8 cellular contexts compared by ENCODE assay signal in genomic region chr18:5894613-5895299, GRCh38.
DNase-seq lines count a peak whose midpoint lies in the region; ATAC-seq lines count a peak whose summit lies in the region.

No MANE protein-coding gene starts in this region.

- peak; percentile 5 for ATAC-seq in GM21723 (IDR thresholded peaks at IDR 0.05; ENCODE audit: unreplicated experiment)
- ATAC-seq in central memory CD8-positive, alpha-beta T cell (replicated peaks; ENCODE audit: extremely low read depth, poor library complexity, severe bottlenecking): no peak
- no peak for ATAC-seq in HG03571 (IDR thresholded peaks at IDR 0.05; ENCODE audit: unreplicated experiment)
- ATAC-seq in HG03045 (IDR thresholded peaks at IDR 0.05; ENCODE audit: unreplicated experiment): no peak
- ATAC-seq in GM18907 (IDR thresholded peaks at IDR 0.05; ENCODE audit: unreplicated experiment): no peak
- ATAC-seq in HG03342 (IDR thresholded peaks at IDR 0.05; ENCODE audit: unreplicated experiment): no peak

- H3K79me2 ChIP-seq in ACC112 (ENCODE audit: control insufficient read depth, insufficient read depth, low read length, unreplicated experiment): no peaks in the 10 kb centered on the region

- H3K4me1 ChIP-seq in ACC112 (ENCODE audit: control insufficient read depth, insufficient read depth, low read length, unreplicated experiment) (no peaks in the 10 kb centered on the region), muscle layer of duodenum (ENCODE audit: control insufficient read depth in 1 of 2, insufficient read depth in 2 of 2, low read length in 2 of 2) (peaks cover 0 to 29% of the 10 kb centered on the region in 2 donors)

- no peaks in the 10 kb centered on the region for H3K9me3 Mint-ChIP-seq in central memory CD8-positive, alpha-beta T cell

- H3K27ac ChIP-seq in ACC112 (ENCODE audit: low read depth, low read length) (no peak overlapping the region), muscle layer of duodenum (ENCODE audit: low read length) (no peak overlapping the region)

- no peaks in the 10 kb centered on the region for H3K9me3 ChIP-seq in muscle layer of duodenum (ENCODE audit: control insufficient read depth in 1 of 2, low read length in 2 of 2)

- H3K4me1 Mint-ChIP-seq in central memory CD8-positive, alpha-beta T cell: no peaks in the 10 kb centered on the region

- H3K27me3 ChIP-seq in ACC112 (ENCODE audit: insufficient read depth, low read length): peaks cover 90% of the 10 kb centered on the region
- peaks cover 42% of the 10 kb centered on the region for H3K27me3 ChIP-seq in muscle layer of duodenum (ENCODE audit: low read depth, low read length)

- H3K36me3 ChIP-seq in ACC112 (ENCODE audit: insufficient read depth, low read length) (no peaks in the 10 kb centered on the region), muscle layer of duodenum (ENCODE audit: control insufficient read depth in 1 of 2, insufficient read depth in 2 of 2, low read length in 2 of 2) (no peaks in the 10 kb centered on the region)

- H3K27ac Mint-ChIP-seq in central memory CD8-positive, alpha-beta T cell (ENCODE audit: low read depth): no peak overlapping the region

- peak overlapping the region; percentile 29 for H3K4me3 Mint-ChIP-seq in central memory CD8-positive, alpha-beta T cell

- peak overlapping the region; percentile 37; the same call in 1 of the 2 replicates for H3K4me3 ChIP-seq in ACC112 (ENCODE audit: low read depth, low read length)
- peak overlapping the region; percentile 12 to 60 for H3K4me3 ChIP-seq in muscle layer of duodenum (ENCODE audit: low read depth in 1 of 2, low read length in 2 of 2)

- no peaks in the 10 kb centered on the region for H3K36me3 Mint-ChIP-seq in central memory CD8-positive, alpha-beta T cell (ENCODE audit: insufficient read depth)

- no peak for DNase-seq in central memory CD8-positive, alpha-beta T cell (ENCODE audit: low spot score in 2 of 2)

- peak overlapping the region; percentile 25 for H2AFZ ChIP-seq in ACC112 (ENCODE audit: low read length, unreplicated experiment)

- H3K27me3 Mint-ChIP-seq in central memory CD8-positive, alpha-beta T cell: peaks cover 72% of the 10 kb centered on the region
